15 cellular contexts compared by ENCODE assay signal in genomic region chr6:39893286-39893685, GRCh38.
"Had no signal": no experiment of that assay in that cellular context is flagged by ENCODE, and none has a peak within 500 bp of the region (broad histone marks: within the 10 kb centered on the region; RNA-seq: fewer than 3 reads in every experiment).

No MANE protein-coding gene starts in this region.

- H3K27ac ChIP-seq: coronary artery, gastrocnemius medialis, hepatocyte, parathyroid adenoma, psoas muscle, spleen, uterus had no signal

- DNase-seq: effector CD8-positive, alpha-beta T cell; gastrocnemius medialis; kidney; naive B cell; spleen; stimulated activated CD4-positive, alpha-beta T cell treated with anti-CD3 and anti-CD28 coated beads, Interleukin-15, amount 100 ng/mL, for 24 hours; stimulated activated CD4-positive, alpha-beta T cell treated with anti-CD3 and anti-CD28 coated beads, Interleukin-1b, Interleukin-23, amount 100 ng/mL, for 48 hours; stimulated activated CD4-positive, alpha-beta T cell treated with anti-CD3 and anti-CD28 coated beads, Interleukin-4, amount 100 ng/mL, for 24 hours; stimulated activated naive CD8-positive, alpha-beta T cell treated with anti-CD3 and anti-CD28 coated beads, Interleukin-15, amount 100 ng/mL, for 72 hours had no signal

- H3K9me3 ChIP-seq: gastrocnemius medialis, psoas muscle, spleen, thoracic aorta, uterus had no signal

- H3K4me3 ChIP-seq: coronary artery, gastrocnemius medialis, hepatocyte, psoas muscle, spleen, thoracic aorta, uterus had no signal

- H3K36me3 ChIP-seq: uterus had no signal

- H3K27me3 ChIP-seq: gastrocnemius medialis, hepatocyte, uterus had no signal

- H3K4me1 ChIP-seq: parathyroid adenoma, uterus had no signal
